2 cellular contexts compared by ENCODE assay signal in the genomic region with DNA sequence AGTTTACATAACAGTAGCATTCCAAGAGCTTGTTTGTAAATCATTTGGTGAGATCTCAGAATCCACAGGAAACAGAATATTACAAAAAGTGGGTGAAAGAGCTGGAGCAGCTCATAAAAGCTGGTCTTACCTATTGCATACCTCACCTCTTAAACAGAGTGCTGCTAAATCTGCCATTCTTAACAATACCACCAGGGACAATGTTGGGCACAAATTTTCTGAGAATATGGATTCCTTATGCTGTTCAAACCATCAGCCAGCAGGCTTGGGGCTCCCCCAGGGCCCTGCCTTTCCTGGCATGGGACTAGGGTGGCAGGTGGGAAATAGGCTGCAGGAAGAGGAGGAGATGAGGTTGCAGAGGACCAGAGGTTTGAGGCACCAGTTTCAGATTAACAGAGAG.
TF ChIP-seq lines count a peak whose summit lies in the region.

No MANE protein-coding gene starts in this region.

TF ChIP-seq in K562, 482 proteins besides CTCF, POLR2A, EP300 and RAD21 (continued from another document):
- TF ChIP-seq SAFB2 (IDR thresholded peaks at IDR 0.05; ENCODE audit: borderline replicate concordance, low read depth, low read length, severe bottlenecking) (no peak), HDAC3 (IDR thresholded peaks at IDR 0.05; ENCODE audit: borderline replicate concordance, partially characterized antibody) (no peak), ZNF41 (CRISPR knock-in tag; conservative IDR thresholded peaks at IDR 0.05) (no peak), ZFP36 (IDR thresholded peaks at IDR 0.05; ENCODE audit: low read depth, low read length, partially characterized antibody) (no peak)
- TF ChIP-seq, protein P1, sequence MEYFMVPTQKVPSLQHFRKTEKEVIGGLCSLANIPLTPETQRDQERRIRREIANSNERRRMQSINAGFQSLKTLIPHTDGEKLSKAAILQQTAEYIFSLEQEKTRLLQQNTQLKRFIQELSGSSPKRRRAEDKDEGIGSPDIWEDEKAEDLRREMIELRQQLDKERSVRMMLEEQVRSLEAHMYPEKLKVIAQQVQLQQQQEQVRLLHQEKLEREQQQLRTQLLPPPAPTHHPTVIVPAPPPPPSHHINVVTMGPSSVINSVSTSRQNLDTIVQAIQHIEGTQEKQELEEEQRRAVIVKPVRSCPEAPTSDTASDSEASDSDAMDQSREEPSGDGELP (CRISPR knock-in tag; IDR thresholded peaks at IDR 0.05; ENCODE audit: borderline replicate concordance), result no peak
TF ChIP-seq in K562: peak in this region for 0.

TF ChIP-seq in neural cell, 6 proteins besides CTCF, POLR2A, EP300 and RAD21 (continued from another document):
- TF ChIP-seq, protein P2, sequence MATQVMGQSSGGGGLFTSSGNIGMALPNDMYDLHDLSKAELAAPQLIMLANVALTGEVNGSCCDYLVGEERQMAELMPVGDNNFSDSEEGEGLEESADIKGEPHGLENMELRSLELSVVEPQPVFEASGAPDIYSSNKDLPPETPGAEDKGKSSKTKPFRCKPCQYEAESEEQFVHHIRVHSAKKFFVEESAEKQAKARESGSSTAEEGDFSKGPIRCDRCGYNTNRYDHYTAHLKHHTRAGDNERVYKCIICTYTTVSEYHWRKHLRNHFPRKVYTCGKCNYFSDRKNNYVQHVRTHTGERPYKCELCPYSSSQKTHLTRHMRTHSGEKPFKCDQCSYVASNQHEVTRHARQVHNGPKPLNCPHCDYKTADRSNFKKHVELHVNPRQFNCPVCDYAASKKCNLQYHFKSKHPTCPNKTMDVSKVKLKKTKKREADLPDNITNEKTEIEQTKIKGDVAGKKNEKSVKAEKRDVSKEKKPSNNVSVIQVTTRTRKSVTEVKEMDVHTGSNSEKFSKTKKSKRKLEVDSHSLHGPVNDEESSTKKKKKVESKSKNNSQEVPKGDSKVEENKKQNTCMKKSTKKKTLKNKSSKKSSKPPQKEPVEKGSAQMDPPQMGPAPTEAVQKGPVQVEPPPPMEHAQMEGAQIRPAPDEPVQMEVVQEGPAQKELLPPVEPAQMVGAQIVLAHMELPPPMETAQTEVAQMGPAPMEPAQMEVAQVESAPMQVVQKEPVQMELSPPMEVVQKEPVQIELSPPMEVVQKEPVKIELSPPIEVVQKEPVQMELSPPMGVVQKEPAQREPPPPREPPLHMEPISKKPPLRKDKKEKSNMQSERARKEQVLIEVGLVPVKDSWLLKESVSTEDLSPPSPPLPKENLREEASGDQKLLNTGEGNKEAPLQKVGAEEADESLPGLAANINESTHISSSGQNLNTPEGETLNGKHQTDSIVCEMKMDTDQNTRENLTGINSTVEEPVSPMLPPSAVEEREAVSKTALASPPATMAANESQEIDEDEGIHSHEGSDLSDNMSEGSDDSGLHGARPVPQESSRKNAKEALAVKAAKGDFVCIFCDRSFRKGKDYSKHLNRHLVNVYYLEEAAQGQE (IDR thresholded peaks at IDR 0.05; ENCODE audit: borderline replicate concordance), result no peak
- no peak for TF ChIP-seq EZH2 (IDR thresholded peaks at IDR 0.05; ENCODE audit: borderline replicate concordance, insufficient read depth, low read length, poor library complexity, severe bottlenecking)
- TF ChIP-seq MXI1 (conservative IDR thresholded peaks at IDR 0.05; ENCODE audit: poor library complexity, severe bottlenecking), result no peak
- TF ChIP-seq SMC3 (conservative IDR thresholded peaks at IDR 0.05; ENCODE audit: poor library complexity), result no peak
TF ChIP-seq in neural cell: peak in this region for 0.
